Comparison of ENCODE assay signal across 20 cellular contexts in the genomic region with DNA sequence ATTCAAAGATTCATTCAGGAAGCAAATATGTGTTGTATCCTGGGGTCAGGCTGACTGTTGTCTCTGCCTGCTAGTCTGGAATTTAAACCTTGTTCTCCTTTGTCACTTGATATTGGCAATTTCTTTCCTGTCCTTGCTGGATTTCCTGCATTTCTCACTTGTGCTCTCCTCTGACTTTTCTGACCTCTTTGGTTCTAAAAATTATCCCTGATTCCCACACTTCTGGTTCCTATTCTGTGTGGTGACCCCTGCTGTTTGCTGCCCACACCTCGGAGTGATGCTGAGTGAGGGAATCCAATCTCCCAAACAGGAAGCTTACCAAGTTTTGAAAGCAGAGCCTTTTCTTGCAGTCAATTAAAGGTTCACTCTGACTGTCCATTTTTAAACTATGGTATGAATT.
DNase-seq lines count a peak whose midpoint lies in the region; ATAC-seq, FAIRE-seq and TF ChIP-seq lines count a peak whose summit lies in the region.
"Had no signal": no experiment of that assay in that cellular context is flagged by ENCODE, and none has a peak within 500 bp of the region (broad histone marks: within the 10 kb centered on the region; RNA-seq: fewer than 3 reads in every experiment).

No MANE protein-coding gene starts in this region.

- peaks cover 25% of the 10 kb centered on the region for H3K4me1 Mint-ChIP-seq in neural crest cell

- dilution Hi-C loops in endothelial cell of umbilical vein (cut with MboI; ENCODE audit: extremely low pct_ligation_motif_present, low sequenced_read_pairs): no loop called here

- intact Hi-C loops in PC-9 (cut with micrococcal nuclease; ENCODE audit: unreplicated experiment) (loop anchor here (5.0 kb wide), 2 partner anchors 317 to 477 kb away; partner anchors contain the start of gene E2F3), endothelial cell of umbilical vein (cut with micrococcal nuclease) (loop anchor here (5.0 to 10.0 kb wide), 5 partner anchors 865 to 1948 kb away; no protein-coding TSS in a partner anchor)

- H3K9me2 ChIP-seq in PC-9 (ENCODE audit: insufficient read depth): no peaks in the 10 kb centered on the region

- peaks cover 7% of the 10 kb centered on the region for H3K36me3 Mint-ChIP-seq in neural crest cell (ENCODE audit: low read depth)

- BruUV-seq in PC-9 (replicated peaks; lab: Mats Ljungman, UMichigan): no TSS peak
- BruUV-seq in endothelial cell of umbilical vein (replicated peaks; lab: Mats Ljungman, UMichigan): no TSS peak

- H3K9me1 ChIP-seq in endothelial cell of umbilical vein (replicated peaks; ENCODE audit: control insufficient read depth, extremely low read depth, insufficient read depth, low read length): no peaks in the 10 kb centered on the region

- DNase-seq in Daoy (ENCODE audit: low read depth) (peak; percentile 36), PC-9 (peak in 1 of 2 experiments; percentile 40), endothelial cell of umbilical vein (ENCODE audit: low read depth, low spot score) (peak; percentile 78), neural crest cell (ENCODE audit: low read depth, low spot score) (no peak), DMS153 (lab: John Stamatoyannopoulos, UW) (no peak), NCI-H774 (lab: John Stamatoyannopoulos, UW) (no peak)
- no peak for DNase-seq in activated T-cell treated with anti-CD3 and anti-CD28 coated beads, Interleukin-2, amount 50 U/mL, for 1 hour
- DNase-seq: activated CD4-positive, alpha-beta T cell treated with anti-CD3 and anti-CD28 coated beads, Interleukin-2, amount 50 U/mL, for 48 hours; anterior cingulate cortex; DMS 273 treated with DMSO at 0.1 percent for 48 hours; NCI-H1048; NCI-H2171 treated with DMSO at 0.1 percent for 48 hours; NK-92 treated with Interleukin-12 subunit alpha and Interleukin-12 subunit beta, amount 100 ng/mL, for 24 hours; stimulated activated naive CD4-positive, alpha-beta T cell; upper lobe of left lung had no signal

- ATAC-seq in GM19452 (IDR thresholded peaks at IDR 0.05; ENCODE audit: unreplicated experiment): no peak

- no peaks in the 10 kb centered on the region for H3K27me3 Mint-ChIP-seq in neural crest cell (ENCODE audit: low read depth)

- H2AFZ ChIP-seq in PC-9: no peak overlapping the region
- H2AFZ ChIP-seq in endothelial cell of umbilical vein (ENCODE audit: low read depth, low read length): no peak overlapping the region

- H3K9me3 ChIP-seq in PC-9 (ENCODE audit: insufficient read depth, low read depth) (peaks cover 5% of the 10 kb centered on the region; the same call in 1 of the 2 replicates), endothelial cell of umbilical vein (replicated peaks; ENCODE audit: control insufficient read depth, insufficient read depth, low read length) (no peaks in the 10 kb centered on the region)
- H3K9me3 ChIP-seq: neutrophil, SJCRH30 had no signal

- H3K79me2 ChIP-seq in PC-9 (ENCODE audit: low read depth) (no peaks in the 10 kb centered on the region), endothelial cell of umbilical vein (ENCODE audit: control insufficient read depth, insufficient read depth, low read length) (no peaks in the 10 kb centered on the region)

- peak overlapping the region; percentile 29 for H3K27ac Mint-ChIP-seq in neural crest cell (ENCODE audit: unreplicated experiment)
- H3K27ac Mint-ChIP-seq: activated T-helper 2 cell treated with anti-CD3 and anti-CD28 coated beads, Interferon-gamma antibody, Interleukin-2, Interleukin-4, amounts not matched to agents 10 μg/mL and 5 μg/mL and 100 μg/mL, durations not matched to agents 14 hours and 24 hours and 36 hours had no signal

- H3K4me3 ChIP-seq in PC-9 (no peak overlapping the region), endothelial cell of umbilical vein (replicated peaks in 1 of 3; ENCODE audit: insufficient read depth in 1 of 3, low read depth in 1 of 3, low read length in 3 of 3) (no peak overlapping the region)
- H3K4me3 ChIP-seq: SJCRH30, skin epidermis, upper lobe of left lung had no signal

- peaks cover 42% of the 10 kb centered on the region for H3K4me1 ChIP-seq in PC-9 (replicated peaks; ENCODE audit: insufficient read depth)
- H3K4me1 ChIP-seq in endothelial cell of umbilical vein (ENCODE audit: control insufficient read depth, extremely low read depth, insufficient read depth, low read length): peaks cover 38% of the 10 kb centered on the region
- H3K4me1 ChIP-seq: upper lobe of left lung had no signal

- H4K20me1 ChIP-seq in PC-9 (ENCODE audit: insufficient read depth) (0 out of 2 replicates have a peak, but pooled peaks cover 4% of the 10 kb centered on the region), endothelial cell of umbilical vein (replicated peaks; ENCODE audit: control insufficient read depth, extremely low read depth, insufficient read depth, low read length) (no peaks in the 10 kb centered on the region)

- POLR2A ChIA-PET in PC-9 (lab: Charles Lee; ENCODE audit: unreplicated experiment): no interaction called here
- POLR2A ChIA-PET in endothelial cell of umbilical vein (lab: Charles Lee): no interaction called here

- no peak overlapping the region for H3K4me2 ChIP-seq in PC-9
- peak overlapping the region; percentile 35 for H3K4me2 ChIP-seq in endothelial cell of umbilical vein (ENCODE audit: insufficient read depth, low read length)

- peak; percentile 81 for FAIRE-seq in endothelial cell of umbilical vein (lab: Jason Lieb, UNC)

- peak overlapping the region; percentile 37 for H3K27ac ChIP-seq in PC-9
- H3K27ac ChIP-seq in endothelial cell of umbilical vein (ENCODE audit: insufficient read depth, low read depth, low read length): peak overlapping the region; percentile 41
- H3K27ac ChIP-seq: neutrophil, SJCRH30, skin epidermis, upper lobe of left lung had no signal

- peaks cover 29% of the 10 kb centered on the region for H3F3A ChIP-seq in PC-9 (ENCODE audit: insufficient read depth, low read depth)

- CTCF ChIA-PET in PC-9 (lab: Charles Lee): no interaction called here
- CTCF ChIA-PET in endothelial cell of umbilical vein (lab: Charles Lee): interaction anchor here (1.0 to 1.5 kb wide), 3 partner anchors 230 to 709 kb away, joined by 3 to 6 read pairs (median 3); no protein-coding TSS in a partner anchor

- no peak for TF ChIP-seq CTCF in PC-9 (conservative IDR thresholded peaks at IDR 0.05)
- no peak for TF ChIP-seq CTCF in endothelial cell of umbilical vein (IDR thresholded peaks at IDR 0.05; ENCODE audit: extremely low read depth in 1 of 2, insufficient read depth in 1 of 2, low read depth in 1 of 2, low read length in 2 of 2)
- no peak for TF ChIP-seq CTCF in neural crest cell (conservative IDR thresholded peaks at IDR 0.05)

- H3K27me3 ChIP-seq in PC-9 (ENCODE audit: insufficient read depth, low read depth) (no peaks in the 10 kb centered on the region), endothelial cell of umbilical vein (ENCODE audit: control insufficient read depth in 2 of 2, insufficient read depth in 2 of 2, low read length in 2 of 2) (no peaks in the 10 kb centered on the region)
- H3K27me3 ChIP-seq: neutrophil, SJCRH30, upper lobe of left lung had no signal

- TF ChIP-seq POLR2A in endothelial cell of umbilical vein (IDR thresholded peaks at IDR 0.05; ENCODE audit: low read depth, low read length): no peak

- H3K36me3 ChIP-seq in PC-9 (ENCODE audit: low read depth) (no peaks in the 10 kb centered on the region), endothelial cell of umbilical vein (ENCODE audit: control insufficient read depth in 2 of 2, extremely low read depth in 1 of 2, insufficient read depth in 2 of 2, low read length in 2 of 2) (no peaks in the 10 kb centered on the region)
- H3K36me3 ChIP-seq: neutrophil, SJCRH30, upper lobe of left lung had no signal

- peaks cover 4% of the 10 kb centered on the region for H3K9me3 Mint-ChIP-seq in neural crest cell

- H3K4me3 Mint-ChIP-seq in neural crest cell: no peak overlapping the region

- H3K9ac ChIP-seq in endothelial cell of umbilical vein (replicated peaks; ENCODE audit: extremely low read depth, insufficient read depth, low read length): no peak overlapping the region

TF ChIP-seq in endothelial cell of umbilical vein, 7 proteins besides CTCF, POLR2A, EP300 and RAD21:
- TF ChIP-seq GATA2 (IDR thresholded peaks at IDR 0.05; ENCODE audit: insufficient read depth, insufficient read length, low read depth, low read length) (peak; percentile 39), MAX (IDR thresholded peaks at IDR 0.05; ENCODE audit: insufficient read depth, insufficient read length) (no peak), POLR2AphosphoS5 (IDR thresholded peaks at IDR 0.05; ENCODE audit: insufficient read depth, low read depth, low read length) (no peak)

Comparison
In these comparisons a context has a peak if more than half of its experiments do, and no peak if none do; other contexts are left out.
1. DNase-seq: peak in Daoy (single experiment) and endothelial cell of umbilical vein (single experiment); none in neural crest cell (single experiment), DMS153 (single experiment), activated T-cell treated with anti-CD3 and anti-CD28 coated beads, Interleukin-2, amount 50 U/mL, for 1 hour (single experiment) and NCI-H774 (single experiment).